Comparison of ENCODE assay signal across 1 cellular context in the genomic region with DNA sequence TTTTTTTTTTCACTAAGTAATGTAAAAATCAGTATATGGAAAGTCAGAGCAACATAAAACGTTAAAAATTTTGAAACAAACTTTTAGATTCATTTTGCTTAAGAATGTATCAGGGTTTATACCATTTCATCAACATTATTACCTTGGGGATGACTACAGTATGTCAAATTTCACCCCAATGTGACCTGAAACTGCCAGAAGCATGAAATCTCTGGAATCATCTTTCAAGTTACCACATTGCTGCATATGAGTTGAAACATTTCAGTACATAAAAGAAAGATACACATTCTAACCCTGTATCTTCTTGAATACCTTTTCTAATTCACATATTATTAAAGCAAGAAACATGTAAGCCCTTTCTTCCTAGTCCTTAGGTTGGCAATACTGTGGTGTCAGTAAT.
TF ChIP-seq lines count a peak whose summit lies in the region.

No MANE protein-coding gene starts in this region.

TF ChIP-seq in SK-N-SH treated with all-trans-retinoic acid at 6 μM for 48 hours, 23 proteins besides CTCF, POLR2A, EP300 and RAD21 (continued from another document):
- TF ChIP-seq, protein P1, sequence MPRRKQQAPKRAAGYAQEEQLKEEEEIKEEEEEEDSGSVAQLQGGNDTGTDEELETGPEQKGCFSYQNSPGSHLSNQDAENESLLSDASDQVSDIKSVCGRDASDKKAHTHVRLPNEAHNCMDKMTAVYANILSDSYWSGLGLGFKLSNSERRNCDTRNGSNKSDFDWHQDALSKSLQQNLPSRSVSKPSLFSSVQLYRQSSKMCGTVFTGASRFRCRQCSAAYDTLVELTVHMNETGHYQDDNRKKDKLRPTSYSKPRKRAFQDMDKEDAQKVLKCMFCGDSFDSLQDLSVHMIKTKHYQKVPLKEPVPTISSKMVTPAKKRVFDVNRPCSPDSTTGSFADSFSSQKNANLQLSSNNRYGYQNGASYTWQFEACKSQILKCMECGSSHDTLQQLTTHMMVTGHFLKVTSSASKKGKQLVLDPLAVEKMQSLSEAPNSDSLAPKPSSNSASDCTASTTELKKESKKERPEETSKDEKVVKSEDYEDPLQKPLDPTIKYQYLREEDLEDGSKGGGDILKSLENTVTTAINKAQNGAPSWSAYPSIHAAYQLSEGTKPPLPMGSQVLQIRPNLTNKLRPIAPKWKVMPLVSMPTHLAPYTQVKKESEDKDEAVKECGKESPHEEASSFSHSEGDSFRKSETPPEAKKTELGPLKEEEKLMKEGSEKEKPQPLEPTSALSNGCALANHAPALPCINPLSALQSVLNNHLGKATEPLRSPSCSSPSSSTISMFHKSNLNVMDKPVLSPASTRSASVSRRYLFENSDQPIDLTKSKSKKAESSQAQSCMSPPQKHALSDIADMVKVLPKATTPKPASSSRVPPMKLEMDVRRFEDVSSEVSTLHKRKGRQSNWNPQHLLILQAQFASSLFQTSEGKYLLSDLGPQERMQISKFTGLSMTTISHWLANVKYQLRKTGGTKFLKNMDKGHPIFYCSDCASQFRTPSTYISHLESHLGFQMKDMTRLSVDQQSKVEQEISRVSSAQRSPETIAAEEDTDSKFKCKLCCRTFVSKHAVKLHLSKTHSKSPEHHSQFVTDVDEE (CRISPR knock-in tag; IDR thresholded peaks at IDR 0.05), result no peak
- TF ChIP-seq ESRRG (CRISPR knock-in tag; IDR thresholded peaks at IDR 0.05) (no peak), BACH2 (CRISPR knock-in tag; IDR thresholded peaks at IDR 0.05; ENCODE audit: borderline replicate concordance) (no peak), RARB (CRISPR knock-in tag; IDR thresholded peaks at IDR 0.05) (no peak), ZNF565 (CRISPR knock-in tag; conservative IDR thresholded peaks at IDR 0.05; ENCODE audit: low read depth) (no peak), PPARA (CRISPR knock-in tag; IDR thresholded peaks at IDR 0.05; ENCODE audit: borderline replicate concordance) (no peak), OSR1 (CRISPR knock-in tag; IDR thresholded peaks at IDR 0.05) (no peak), GLIS3 (CRISPR knock-in tag; IDR thresholded peaks at IDR 0.05) (no peak), ZNF70 (CRISPR knock-in tag; IDR thresholded peaks at IDR 0.05) (no peak)
- TF ChIP-seq, protein P2, sequence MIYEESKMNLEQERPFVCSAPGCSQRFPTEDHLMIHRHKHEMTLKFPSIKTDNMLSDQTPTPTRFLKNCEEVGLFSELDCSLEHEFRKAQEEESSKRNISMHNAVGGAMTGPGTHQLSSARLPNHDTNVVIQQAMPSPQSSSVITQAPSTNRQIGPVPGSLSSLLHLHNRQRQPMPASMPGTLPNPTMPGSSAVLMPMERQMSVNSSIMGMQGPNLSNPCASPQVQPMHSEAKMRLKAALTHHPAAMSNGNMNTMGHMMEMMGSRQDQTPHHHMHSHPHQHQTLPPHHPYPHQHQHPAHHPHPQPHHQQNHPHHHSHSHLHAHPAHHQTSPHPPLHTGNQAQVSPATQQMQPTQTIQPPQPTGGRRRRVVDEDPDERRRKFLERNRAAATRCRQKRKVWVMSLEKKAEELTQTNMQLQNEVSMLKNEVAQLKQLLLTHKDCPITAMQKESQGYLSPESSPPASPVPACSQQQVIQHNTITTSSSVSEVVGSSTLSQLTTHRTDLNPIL (CRISPR knock-in tag; IDR thresholded peaks at IDR 0.05; ENCODE audit: low read depth), result no peak
